In the genomic region with DNA sequence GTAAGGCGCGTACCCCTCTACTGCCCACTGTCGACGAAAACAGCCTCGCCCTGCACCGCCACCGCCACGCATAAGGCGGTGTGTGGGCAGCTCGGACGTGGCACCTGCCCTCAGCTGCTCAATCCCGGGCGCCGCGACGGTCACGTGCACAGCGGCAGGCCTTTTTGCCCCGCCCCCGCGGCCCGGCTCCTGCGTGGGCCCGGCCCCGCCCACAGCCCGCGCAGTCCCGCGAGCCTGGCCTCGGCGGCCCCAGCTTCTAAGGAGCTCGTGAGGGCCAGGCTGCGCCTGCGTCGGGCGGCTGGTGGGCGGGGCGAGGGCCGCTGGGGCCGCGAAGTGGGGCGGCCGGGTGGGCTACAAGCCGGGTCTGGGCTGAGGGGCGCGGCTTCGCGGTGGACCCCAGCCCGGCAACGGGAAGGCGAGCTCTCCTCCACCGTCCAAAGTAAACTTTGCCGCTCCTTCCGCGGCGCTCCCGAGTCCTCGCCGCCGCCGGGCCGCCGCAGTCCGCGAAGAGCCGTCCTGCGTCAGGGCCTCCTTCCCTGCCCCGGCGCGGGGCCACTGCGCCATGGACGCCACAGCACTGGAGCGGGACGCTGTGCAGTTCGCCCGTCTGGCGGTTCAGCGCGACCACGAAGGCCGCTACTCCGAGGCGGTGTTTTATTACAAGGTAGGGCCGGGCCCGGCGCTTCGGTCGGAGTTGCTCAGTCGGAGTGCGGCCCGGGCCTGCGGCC, we compare ENCODE assay signal across 1 cellular context.
TF ChIP-seq lines count a peak whose summit lies in the region.

A gene (plus strand): TSS at position 313 of the 728 bp plus-strand sequence. CDS start 250 bp downstream, at position 563.

TF ChIP-seq in HepG2, 621 proteins besides CTCF, POLR2A, EP300 and RAD21 (continued from another document and continues in another):
- TF ChIP-seq, protein P1, sequence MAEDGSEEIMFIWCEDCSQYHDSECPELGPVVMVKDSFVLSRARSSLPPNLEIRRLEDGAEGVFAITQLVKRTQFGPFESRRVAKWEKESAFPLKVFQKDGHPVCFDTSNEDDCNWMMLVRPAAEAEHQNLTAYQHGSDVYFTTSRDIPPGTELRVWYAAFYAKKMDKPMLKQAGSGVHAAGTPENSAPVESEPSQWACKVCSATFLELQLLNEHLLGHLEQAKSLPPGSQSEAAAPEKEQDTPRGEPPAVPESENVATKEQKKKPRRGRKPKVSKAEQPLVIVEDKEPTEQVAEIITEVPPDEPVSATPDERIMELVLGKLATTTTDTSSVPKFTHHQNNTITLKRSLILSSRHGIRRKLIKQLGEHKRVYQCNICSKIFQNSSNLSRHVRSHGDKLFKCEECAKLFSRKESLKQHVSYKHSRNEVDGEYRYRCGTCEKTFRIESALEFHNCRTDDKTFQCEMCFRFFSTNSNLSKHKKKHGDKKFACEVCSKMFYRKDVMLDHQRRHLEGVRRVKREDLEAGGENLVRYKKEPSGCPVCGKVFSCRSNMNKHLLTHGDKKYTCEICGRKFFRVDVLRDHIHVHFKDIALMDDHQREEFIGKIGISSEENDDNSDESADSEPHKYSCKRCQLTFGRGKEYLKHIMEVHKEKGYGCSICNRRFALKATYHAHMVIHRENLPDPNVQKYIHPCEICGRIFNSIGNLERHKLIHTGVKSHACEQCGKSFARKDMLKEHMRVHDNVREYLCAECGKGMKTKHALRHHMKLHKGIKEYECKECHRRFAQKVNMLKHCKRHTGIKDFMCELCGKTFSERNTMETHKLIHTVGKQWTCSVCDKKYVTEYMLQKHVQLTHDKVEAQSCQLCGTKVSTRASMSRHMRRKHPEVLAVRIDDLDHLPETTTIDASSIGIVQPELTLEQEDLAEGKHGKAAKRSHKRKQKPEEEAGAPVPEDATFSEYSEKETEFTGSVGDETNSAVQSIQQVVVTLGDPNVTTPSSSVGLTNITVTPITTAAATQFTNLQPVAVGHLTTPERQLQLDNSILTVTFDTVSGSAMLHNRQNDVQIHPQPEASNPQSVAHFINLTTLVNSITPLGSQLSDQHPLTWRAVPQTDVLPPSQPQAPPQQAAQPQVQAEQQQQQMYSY (CRISPR knock-in tag; IDR thresholded peaks at IDR 0.05) = peak; percentile 63
- no peak; the same call in 1 of the 2 replicates for TF ChIP-seq ZNF101 (CRISPR knock-in tag; IDR thresholded peaks at IDR 0.05; ENCODE audit: borderline replicate concordance, low read depth)
- peak; percentile 65; the same call in 1 of the 2 replicates for TF ChIP-seq ZBTB3 (CRISPR knock-in tag; IDR thresholded peaks at IDR 0.05; ENCODE audit: borderline replicate concordance, low read depth)
- TF ChIP-seq, protein P2, sequence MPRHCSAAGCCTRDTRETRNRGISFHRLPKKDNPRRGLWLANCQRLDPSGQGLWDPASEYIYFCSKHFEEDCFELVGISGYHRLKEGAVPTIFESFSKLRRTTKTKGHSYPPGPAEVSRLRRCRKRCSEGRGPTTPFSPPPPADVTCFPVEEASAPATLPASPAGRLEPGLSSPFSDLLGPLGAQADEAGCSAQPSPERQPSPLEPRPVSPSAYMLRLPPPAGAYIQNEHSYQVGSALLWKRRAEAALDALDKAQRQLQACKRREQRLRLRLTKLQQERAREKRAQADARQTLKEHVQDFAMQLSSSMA (CRISPR knock-in tag; IDR thresholded peaks at IDR 0.05) = no peak
- no peak for TF ChIP-seq ADNP (CRISPR knock-in tag; IDR thresholded peaks at IDR 0.05)
- peak; percentile 58; the same call in 1 of the 2 replicates for TF ChIP-seq NKX3-1 (CRISPR knock-in tag; IDR thresholded peaks at IDR 0.05)
- 0 out of 2 replicates have a peak, but pooled peaks have one; percentile 30 for TF ChIP-seq ZNF121 (CRISPR knock-in tag; IDR thresholded peaks at IDR 0.05)
- TF ChIP-seq KDM2A (CRISPR knock-in tag; IDR thresholded peaks at IDR 0.05; ENCODE audit: borderline replicate concordance, low read depth) = peak; percentile 75
- TF ChIP-seq, protein P3, sequence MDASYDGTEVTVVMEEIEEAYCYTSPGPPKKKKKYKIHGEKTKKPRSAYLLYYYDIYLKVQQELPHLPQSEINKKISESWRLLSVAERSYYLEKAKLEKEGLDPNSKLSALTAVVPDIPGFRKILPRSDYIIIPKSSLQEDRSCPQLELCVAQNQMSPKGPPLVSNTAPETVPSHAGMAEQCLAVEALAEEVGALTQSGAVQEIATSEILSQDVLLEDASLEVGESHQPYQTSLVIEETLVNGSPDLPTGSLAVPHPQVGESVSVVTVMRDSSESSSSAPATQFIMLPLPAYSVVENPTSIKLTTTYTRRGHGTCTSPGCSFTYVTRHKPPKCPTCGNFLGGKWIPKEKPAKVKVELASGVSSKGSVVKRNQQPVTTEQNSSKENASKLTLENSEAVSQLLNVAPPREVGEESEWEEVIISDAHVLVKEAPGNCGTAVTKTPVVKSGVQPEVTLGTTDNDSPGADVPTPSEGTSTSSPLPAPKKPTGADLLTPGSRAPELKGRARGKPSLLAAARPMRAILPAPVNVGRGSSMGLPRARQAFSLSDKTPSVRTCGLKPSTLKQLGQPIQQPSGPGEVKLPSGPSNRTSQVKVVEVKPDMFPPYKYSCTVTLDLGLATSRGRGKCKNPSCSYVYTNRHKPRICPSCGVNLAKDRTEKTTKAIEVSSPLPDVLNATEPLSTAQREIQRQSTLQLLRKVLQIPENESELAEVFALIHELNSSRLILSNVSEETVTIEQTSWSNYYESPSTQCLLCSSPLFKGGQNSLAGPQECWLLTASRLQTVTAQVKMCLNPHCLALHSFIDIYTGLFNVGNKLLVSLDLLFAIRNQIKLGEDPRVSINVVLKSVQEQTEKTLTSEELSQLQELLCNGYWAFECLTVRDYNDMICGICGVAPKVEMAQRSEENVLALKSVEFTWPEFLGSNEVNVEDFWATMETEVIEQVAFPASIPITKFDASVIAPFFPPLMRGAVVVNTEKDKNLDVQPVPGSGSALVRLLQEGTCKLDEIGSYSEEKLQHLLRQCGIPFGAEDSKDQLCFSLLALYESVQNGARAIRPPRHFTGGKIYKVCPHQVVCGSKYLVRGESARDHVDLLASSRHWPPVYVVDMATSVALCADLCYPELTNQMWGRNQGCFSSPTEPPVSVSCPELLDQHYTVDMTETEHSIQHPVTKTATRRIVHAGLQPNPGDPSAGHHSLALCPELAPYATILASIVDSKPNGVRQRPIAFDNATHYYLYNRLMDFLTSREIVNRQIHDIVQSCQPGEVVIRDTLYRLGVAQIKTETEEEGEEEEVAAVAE (CRISPR knock-in tag; IDR thresholded peaks at IDR 0.05; ENCODE audit: borderline replicate concordance) = no peak
- TF ChIP-seq ZNF570 (CRISPR knock-in tag; IDR thresholded peaks at IDR 0.05; ENCODE audit: borderline replicate concordance) = no peak
- TF ChIP-seq RBM39 (IDR thresholded peaks at IDR 0.05; ENCODE audit: low read depth, low read length, poor library complexity, severe bottlenecking) = no peak
- TF ChIP-seq XBP1 (CRISPR knock-in tag; IDR thresholded peaks at IDR 0.05) = no peak
- peak; percentile 72; the same call in 1 of the 2 replicates for TF ChIP-seq HNRNPL (IDR thresholded peaks at IDR 0.05; ENCODE audit: low read depth, low read length)
- TF ChIP-seq ZNF780A (CRISPR knock-in tag; IDR thresholded peaks at IDR 0.05) = 0 out of 2 replicates have a peak, but pooled peaks have one; percentile 78
- TF ChIP-seq HNRNPH1 (optimal IDR thresholded peaks at IDR 0.05; ENCODE audit: low read depth, low read length) = no peak
- TF ChIP-seq, protein P4, sequence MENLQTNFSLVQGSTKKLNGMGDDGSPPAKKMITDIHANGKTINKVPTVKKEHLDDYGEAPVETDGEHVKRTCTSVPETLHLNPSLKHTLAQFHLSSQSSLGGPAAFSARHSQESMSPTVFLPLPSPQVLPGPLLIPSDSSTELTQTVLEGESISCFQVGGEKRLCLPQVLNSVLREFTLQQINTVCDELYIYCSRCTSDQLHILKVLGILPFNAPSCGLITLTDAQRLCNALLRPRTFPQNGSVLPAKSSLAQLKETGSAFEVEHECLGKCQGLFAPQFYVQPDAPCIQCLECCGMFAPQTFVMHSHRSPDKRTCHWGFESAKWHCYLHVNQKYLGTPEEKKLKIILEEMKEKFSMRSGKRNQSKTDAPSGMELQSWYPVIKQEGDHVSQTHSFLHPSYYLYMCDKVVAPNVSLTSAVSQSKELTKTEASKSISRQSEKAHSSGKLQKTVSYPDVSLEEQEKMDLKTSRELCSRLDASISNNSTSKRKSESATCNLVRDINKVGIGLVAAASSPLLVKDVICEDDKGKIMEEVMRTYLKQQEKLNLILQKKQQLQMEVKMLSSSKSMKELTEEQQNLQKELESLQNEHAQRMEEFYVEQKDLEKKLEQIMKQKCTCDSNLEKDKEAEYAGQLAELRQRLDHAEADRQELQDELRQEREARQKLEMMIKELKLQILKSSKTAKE (CRISPR knock-in tag; IDR thresholded peaks at IDR 0.05; ENCODE audit: borderline replicate concordance) = no peak
- TF ChIP-seq SNAI1 (CRISPR knock-in tag; IDR thresholded peaks at IDR 0.05; ENCODE audit: borderline replicate concordance) = peak; percentile 32
- peak; percentile 53; the same call in 1 of the 2 replicates for TF ChIP-seq ZNF773 (CRISPR knock-in tag; IDR thresholded peaks at IDR 0.05; ENCODE audit: borderline replicate concordance)
- TF ChIP-seq ZNF572 (CRISPR knock-in tag; IDR thresholded peaks at IDR 0.05) = peak; percentile 68; the same call in 1 of the 2 replicates
- TF ChIP-seq, protein P5, sequence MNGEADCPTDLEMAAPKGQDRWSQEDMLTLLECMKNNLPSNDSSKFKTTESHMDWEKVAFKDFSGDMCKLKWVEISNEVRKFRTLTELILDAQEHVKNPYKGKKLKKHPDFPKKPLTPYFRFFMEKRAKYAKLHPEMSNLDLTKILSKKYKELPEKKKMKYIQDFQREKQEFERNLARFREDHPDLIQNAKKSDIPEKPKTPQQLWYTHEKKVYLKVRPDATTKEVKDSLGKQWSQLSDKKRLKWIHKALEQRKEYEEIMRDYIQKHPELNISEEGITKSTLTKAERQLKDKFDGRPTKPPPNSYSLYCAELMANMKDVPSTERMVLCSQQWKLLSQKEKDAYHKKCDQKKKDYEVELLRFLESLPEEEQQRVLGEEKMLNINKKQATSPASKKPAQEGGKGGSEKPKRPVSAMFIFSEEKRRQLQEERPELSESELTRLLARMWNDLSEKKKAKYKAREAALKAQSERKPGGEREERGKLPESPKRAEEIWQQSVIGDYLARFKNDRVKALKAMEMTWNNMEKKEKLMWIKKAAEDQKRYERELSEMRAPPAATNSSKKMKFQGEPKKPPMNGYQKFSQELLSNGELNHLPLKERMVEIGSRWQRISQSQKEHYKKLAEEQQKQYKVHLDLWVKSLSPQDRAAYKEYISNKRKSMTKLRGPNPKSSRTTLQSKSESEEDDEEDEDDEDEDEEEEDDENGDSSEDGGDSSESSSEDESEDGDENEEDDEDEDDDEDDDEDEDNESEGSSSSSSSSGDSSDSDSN (CRISPR knock-in tag; IDR thresholded peaks at IDR 0.05) = peak; percentile 99
- no peak for TF ChIP-seq ZFP1 (CRISPR knock-in tag; IDR thresholded peaks at IDR 0.05)
- TF ChIP-seq, protein P6, sequence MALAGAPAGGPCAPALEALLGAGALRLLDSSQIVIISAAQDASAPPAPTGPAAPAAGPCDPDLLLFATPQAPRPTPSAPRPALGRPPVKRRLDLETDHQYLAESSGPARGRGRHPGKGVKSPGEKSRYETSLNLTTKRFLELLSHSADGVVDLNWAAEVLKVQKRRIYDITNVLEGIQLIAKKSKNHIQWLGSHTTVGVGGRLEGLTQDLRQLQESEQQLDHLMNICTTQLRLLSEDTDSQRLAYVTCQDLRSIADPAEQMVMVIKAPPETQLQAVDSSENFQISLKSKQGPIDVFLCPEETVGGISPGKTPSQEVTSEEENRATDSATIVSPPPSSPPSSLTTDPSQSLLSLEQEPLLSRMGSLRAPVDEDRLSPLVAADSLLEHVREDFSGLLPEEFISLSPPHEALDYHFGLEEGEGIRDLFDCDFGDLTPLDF (CRISPR knock-in tag; IDR thresholded peaks at IDR 0.05) = peak; percentile 55
- TF ChIP-seq, protein P7, sequence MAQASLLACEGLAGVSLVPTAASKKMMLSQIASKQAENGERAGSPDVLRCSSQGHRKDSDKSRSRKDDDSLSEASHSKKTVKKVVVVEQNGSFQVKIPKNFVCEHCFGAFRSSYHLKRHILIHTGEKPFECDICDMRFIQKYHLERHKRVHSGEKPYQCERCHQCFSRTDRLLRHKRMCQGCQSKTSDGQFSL (CRISPR knock-in tag; IDR thresholded peaks at IDR 0.05) = 0 out of 2 replicates have a peak, but pooled peaks have one; percentile 41
- no peak; the same call in 1 of the 2 replicates for TF ChIP-seq ZBTB20 (CRISPR knock-in tag; IDR thresholded peaks at IDR 0.05; ENCODE audit: borderline replicate concordance, low read depth)
- 0 out of 2 replicates have a peak, but pooled peaks have one; percentile 28 for TF ChIP-seq HMG20A (CRISPR knock-in tag; IDR thresholded peaks at IDR 0.05; ENCODE audit: borderline replicate concordance)
- TF ChIP-seq ZNF292 (CRISPR knock-in tag; IDR thresholded peaks at IDR 0.05; ENCODE audit: borderline replicate concordance, low read depth) = no peak
- TF ChIP-seq ZNF672 (CRISPR knock-in tag; IDR thresholded peaks at IDR 0.05) = 0 out of 2 replicates have a peak, but pooled peaks have one; percentile 66
- TF ChIP-seq RELA (CRISPR knock-in tag; IDR thresholded peaks at IDR 0.05) = peak; percentile 20; the same call in 1 of the 2 replicates
- TF ChIP-seq ZFP62 (CRISPR knock-in tag; IDR thresholded peaks at IDR 0.05) = no peak
- TF ChIP-seq ZNF260 (CRISPR knock-in tag; IDR thresholded peaks at IDR 0.05; ENCODE audit: borderline replicate concordance, low read depth) = no peak
- no peak for TF ChIP-seq ZNF737 (CRISPR knock-in tag; IDR thresholded peaks at IDR 0.05; ENCODE audit: borderline replicate concordance)
- TF ChIP-seq, protein P8, sequence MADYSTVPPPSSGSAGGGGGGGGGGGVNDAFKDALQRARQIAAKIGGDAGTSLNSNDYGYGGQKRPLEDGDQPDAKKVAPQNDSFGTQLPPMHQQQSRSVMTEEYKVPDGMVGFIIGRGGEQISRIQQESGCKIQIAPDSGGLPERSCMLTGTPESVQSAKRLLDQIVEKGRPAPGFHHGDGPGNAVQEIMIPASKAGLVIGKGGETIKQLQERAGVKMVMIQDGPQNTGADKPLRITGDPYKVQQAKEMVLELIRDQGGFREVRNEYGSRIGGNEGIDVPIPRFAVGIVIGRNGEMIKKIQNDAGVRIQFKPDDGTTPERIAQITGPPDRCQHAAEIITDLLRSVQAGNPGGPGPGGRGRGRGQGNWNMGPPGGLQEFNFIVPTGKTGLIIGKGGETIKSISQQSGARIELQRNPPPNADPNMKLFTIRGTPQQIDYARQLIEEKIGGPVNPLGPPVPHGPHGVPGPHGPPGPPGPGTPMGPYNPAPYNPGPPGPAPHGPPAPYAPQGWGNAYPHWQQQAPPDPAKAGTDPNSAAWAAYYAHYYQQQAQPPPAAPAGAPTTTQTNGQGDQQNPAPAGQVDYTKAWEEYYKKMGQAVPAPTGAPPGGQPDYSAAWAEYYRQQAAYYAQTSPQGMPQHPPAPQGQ (CRISPR knock-in tag; IDR thresholded peaks at IDR 0.05; ENCODE audit: borderline replicate concordance) = no peak
- TF ChIP-seq, protein P9, sequence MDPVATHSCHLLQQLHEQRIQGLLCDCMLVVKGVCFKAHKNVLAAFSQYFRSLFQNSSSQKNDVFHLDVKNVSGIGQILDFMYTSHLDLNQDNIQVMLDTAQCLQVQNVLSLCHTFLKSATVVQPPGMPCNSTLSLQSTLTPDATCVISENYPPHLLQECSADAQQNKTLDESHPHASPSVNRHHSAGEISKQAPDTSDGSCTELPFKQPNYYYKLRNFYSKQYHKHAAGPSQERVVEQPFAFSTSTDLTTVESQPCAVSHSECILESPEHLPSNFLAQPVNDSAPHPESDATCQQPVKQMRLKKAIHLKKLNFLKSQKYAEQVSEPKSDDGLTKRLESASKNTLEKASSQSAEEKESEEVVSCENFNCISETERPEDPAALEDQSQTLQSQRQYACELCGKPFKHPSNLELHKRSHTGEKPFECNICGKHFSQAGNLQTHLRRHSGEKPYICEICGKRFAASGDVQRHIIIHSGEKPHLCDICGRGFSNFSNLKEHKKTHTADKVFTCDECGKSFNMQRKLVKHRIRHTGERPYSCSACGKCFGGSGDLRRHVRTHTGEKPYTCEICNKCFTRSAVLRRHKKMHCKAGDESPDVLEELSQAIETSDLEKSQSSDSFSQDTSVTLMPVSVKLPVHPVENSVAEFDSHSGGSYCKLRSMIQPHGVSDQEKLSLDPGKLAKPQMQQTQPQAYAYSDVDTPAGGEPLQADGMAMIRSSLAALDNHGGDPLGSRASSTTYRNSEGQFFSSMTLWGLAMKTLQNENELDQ (CRISPR knock-in tag; IDR thresholded peaks at IDR 0.05; ENCODE audit: borderline replicate concordance) = peak; percentile 57; the same call in 1 of the 2 replicates
